8 cellular contexts compared by ENCODE assay signal in genomic region chr7:105531797-105532671, GRCh38. TPM values are rescaled to one million over a fixed set of nuclear protein-coding genes. Genes with fewer than 3 reads are reported as not detected.
DNase-seq lines count a peak whose midpoint lies in the region; ATAC-seq and TF ChIP-seq lines count a peak whose summit lies in the region.

Gene RINT1, plus strand, starts transcription at chr7:105532201. Its CDS starts 115 bp downstream, at chr7:105532316.

- TF ChIP-seq POLR2A in GM19099 (IDR thresholded peaks at IDR 0.05; ENCODE audit: extremely low read depth, insufficient read length, low read depth): peak; percentile 99

- DNase-seq in BE2C (peak; percentile 94), NCI-H460 (ENCODE audit: extremely low read depth, low read depth) (peak; percentile 89), choroid plexus epithelial cell (ENCODE audit: low read depth) (peak; percentile 94)
- DNase-seq in activated CD4-positive, alpha-beta T cell treated with anti-CD3 and anti-CD28 coated beads for 24 hours (ENCODE audit: low read depth in 2 of 2): peak; percentile 83 to 88
- DNase-seq in stimulated activated CD4-positive, alpha-beta T cell treated with anti-CD3 and anti-CD28 coated beads, Interleukin-1b, Interleukin-23, amount 100 ng/mL, for 4 hours (ENCODE audit: low read depth in 2 of 2): peak; percentile 82 to 88

- ATAC-seq in HG03432 (IDR thresholded peaks at IDR 0.05; ENCODE audit: unreplicated experiment): peak; percentile 96

- H3K4me3 ChIP-seq in BE2C (ENCODE audit: low read depth, low read length): peak within 1 kb of the TSS; percentile 97
- H3K4me3 ChIP-seq in choroid plexus epithelial cell (ENCODE audit: low read depth, low read length): peak within 1 kb of the TSS; percentile 81

- H3K27ac ChIP-seq in layer of hippocampus (ENCODE audit: low read depth, low read length): peak within 1 kb of the TSS; percentile 86

- H3K27me3 ChIP-seq in BE2C (no peaks in the 10 kb centered on the region), layer of hippocampus (ENCODE audit: control insufficient read depth, insufficient read depth, low read length) (no peaks in the 10 kb centered on the region)

- H3K4me1 ChIP-seq in BE2C: no peaks in the 10 kb centered on the region

- no peaks in the 10 kb centered on the region for H3K9me3 ChIP-seq in BE2C

- TF ChIP-seq CTCF in BE2C (IDR thresholded peaks at IDR 0.05; ENCODE audit: low read depth, low read length) (peak; percentile 77), choroid plexus epithelial cell (conservative IDR thresholded peaks at IDR 0.05; ENCODE audit: low read depth, low read length) (peak; percentile 76)

- H3K36me3 ChIP-seq in BE2C: peaks cover 4% of the 10 kb centered on the region; the same call in 1 of the 2 replicates

RNA-seq across cellular contexts. Expression of gene RINT1, which starts in this region (rescaled TPM):
- 14.2 TPM for polyA plus RNA-seq in BE2C (2012; ENCODE audit: insufficient read depth, insufficient read length, low read depth)
- total RNA-seq in NCI-H460 (2014; rRNA removed; shearing (Covaris generic)): 12.8 and 18.6 TPM in 2 replicates
- polyA plus RNA-seq in NCI-H460 (2014; cell fraction: nucleus; rRNA removed): 12.4 and 13.0 TPM in 2 replicates

Comparison
In these comparisons a context has a peak if more than half of its experiments do, and no peak if none do; other contexts are left out.
1. Peak in every context shown above with its lines: DNase-seq, ATAC-seq, H3K4me3 ChIP-seq and H3K27ac ChIP-seq.